Comparison of ENCODE assay signal across 1 cellular context in the genomic region with DNA sequence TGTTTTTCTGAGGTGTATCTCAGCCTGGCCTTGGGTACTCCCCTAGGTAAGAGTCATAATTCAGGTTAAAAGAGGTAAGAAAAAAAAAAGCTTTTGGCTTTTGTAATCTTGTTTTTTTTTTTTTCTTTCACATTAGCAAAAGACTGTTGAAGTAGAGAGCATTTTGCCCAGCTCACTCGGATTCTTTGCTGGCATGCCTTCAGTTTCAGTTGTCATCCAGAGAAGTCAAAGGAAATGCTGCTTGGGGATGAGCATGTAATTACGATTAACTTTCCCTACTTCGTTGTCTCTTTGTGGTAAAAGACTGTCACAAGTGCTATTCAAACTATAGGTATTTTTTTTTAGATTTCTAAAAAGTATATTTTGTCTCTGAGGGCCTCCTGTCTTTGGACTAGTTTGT.
TF ChIP-seq lines count a peak whose summit lies in the region.

No MANE protein-coding gene starts in this region.

TF ChIP-seq in IMR-90, 13 proteins besides CTCF, POLR2A, EP300 and RAD21:
- no peak for TF ChIP-seq CEBPB (IDR thresholded peaks at IDR 0.05; ENCODE audit: low read depth, low read length)
- no peak for TF ChIP-seq MXI1 (IDR thresholded peaks at IDR 0.05; ENCODE audit: borderline replicate concordance, low read depth, low read length)
- TF ChIP-seq, protein P1, sequence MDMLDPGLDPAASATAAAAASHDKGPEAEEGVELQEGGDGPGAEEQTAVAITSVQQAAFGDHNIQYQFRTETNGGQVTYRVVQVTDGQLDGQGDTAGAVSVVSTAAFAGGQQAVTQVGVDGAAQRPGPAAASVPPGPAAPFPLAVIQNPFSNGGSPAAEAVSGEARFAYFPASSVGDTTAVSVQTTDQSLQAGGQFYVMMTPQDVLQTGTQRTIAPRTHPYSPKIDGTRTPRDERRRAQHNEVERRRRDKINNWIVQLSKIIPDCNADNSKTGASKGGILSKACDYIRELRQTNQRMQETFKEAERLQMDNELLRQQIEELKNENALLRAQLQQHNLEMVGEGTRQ (IDR thresholded peaks at IDR 0.05; ENCODE audit: low read depth, low read length) = no peak
- TF ChIP-seq BHLHE40 (IDR thresholded peaks at IDR 0.05; ENCODE audit: low read depth, low read length) = no peak
- TF ChIP-seq, protein P2, sequence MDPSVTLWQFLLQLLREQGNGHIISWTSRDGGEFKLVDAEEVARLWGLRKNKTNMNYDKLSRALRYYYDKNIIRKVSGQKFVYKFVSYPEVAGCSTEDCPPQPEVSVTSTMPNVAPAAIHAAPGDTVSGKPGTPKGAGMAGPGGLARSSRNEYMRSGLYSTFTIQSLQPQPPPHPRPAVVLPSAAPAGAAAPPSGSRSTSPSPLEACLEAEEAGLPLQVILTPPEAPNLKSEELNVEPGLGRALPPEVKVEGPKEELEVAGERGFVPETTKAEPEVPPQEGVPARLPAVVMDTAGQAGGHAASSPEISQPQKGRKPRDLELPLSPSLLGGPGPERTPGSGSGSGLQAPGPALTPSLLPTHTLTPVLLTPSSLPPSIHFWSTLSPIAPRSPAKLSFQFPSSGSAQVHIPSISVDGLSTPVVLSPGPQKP (IDR thresholded peaks at IDR 0.05; ENCODE audit: borderline replicate concordance, low read depth, low read length) = no peak
- TF ChIP-seq RCOR1 (IDR thresholded peaks at IDR 0.05; ENCODE audit: insufficient replicate concordance, low read length) = no peak
- no peak for TF ChIP-seq RFX5 (IDR thresholded peaks at IDR 0.05; ENCODE audit: low read depth, low read length)
- TF ChIP-seq SMC3 (IDR thresholded peaks at IDR 0.05; ENCODE audit: low read depth, low read length) = no peak
- TF ChIP-seq CHD1 (IDR thresholded peaks at IDR 0.05; ENCODE audit: low read depth, low read length) = no peak
- no peak for TF ChIP-seq FOS (IDR thresholded peaks at IDR 0.05; ENCODE audit: low read depth, low read length)
- TF ChIP-seq NFE2L2 (IDR thresholded peaks at IDR 0.05; ENCODE audit: low read depth, low read length) = no peak
- TF ChIP-seq MAZ (IDR thresholded peaks at IDR 0.05; ENCODE audit: borderline replicate concordance, low read depth, low read length) = no peak
- TF ChIP-seq MAFK (IDR thresholded peaks at IDR 0.05; ENCODE audit: low read depth, low read length) = no peak
